In the genomic region with DNA sequence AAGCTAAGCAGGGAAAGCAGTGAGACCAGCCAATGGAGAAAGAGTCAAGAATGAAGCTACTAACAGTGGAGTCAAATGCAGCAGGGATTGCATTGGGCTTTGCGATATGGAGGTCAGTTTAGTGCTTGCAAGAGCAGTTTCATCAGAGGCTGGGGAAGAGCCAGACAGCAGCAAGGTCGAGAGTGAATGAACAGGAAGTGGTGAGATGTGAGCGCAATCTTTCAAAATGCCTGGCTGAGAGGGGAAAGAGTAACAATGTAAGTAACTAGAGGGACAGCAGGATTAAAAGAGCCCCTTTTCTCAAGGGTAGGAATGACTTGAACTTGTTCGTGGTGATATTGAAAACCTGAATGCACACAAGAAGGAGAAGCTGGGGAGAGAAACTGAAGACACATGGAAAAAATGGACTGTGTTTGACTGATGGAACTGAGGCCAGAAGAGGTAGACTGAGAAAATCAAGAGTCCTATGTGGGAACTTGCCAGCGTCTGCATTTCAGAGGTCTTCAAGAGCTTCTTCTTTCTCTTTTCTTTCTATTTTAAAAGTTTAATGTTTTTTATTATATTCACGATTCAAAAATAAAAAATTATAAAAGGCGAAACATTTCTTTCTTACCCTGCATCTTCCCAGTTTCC, we compare ENCODE assay signal across 9 cellular contexts. TPM values are rescaled to one million over a fixed set of nuclear protein-coding genes. Genes with fewer than 3 reads are reported as not detected.
DNase-seq lines count a peak whose midpoint lies in the region; ATAC-seq and TF ChIP-seq lines count a peak whose summit lies in the region.
"Had no signal": no experiment of that assay in that cellular context is flagged by ENCODE, and none has a peak within 500 bp of the region (broad histone marks: within the 10 kb centered on the region; RNA-seq: fewer than 3 reads in every experiment).

No MANE protein-coding gene starts in this region.

- no peaks in the 10 kb centered on the region for H3K27me3 ChIP-seq in CD8-positive, alpha-beta T cell (ENCODE audit: insufficient read depth, low read length)
- H3K27me3 ChIP-seq in transverse colon, result no peaks in the 10 kb centered on the region

- POLR2A ChIA-PET in CD8-positive, alpha-beta T cell (lab: Charles Lee), result interaction anchor here (0.6 kb wide), 1 partner anchor 283 kb away, joined by 3 read pairs; no protein-coding TSS in a partner anchor
- POLR2A ChIA-PET in activated B cell treated with CpG ODN at 0.5 μM for 24 hours (lab: Charles Lee), result interaction anchor here (0.8 to 1.4 kb wide), 3 partner anchors 10 to 863 kb away, joined by 3 read pairs; partner anchors contain the start of gene RPL22L1

- WGBS in transverse colon (ENCODE audit: low coverage in 1 of 2), 2 donors, result 52 to 67% methylated on average over 6 to 7 of the region's 7 CpGs

- TF ChIP-seq POLR2A in transverse colon (IDR thresholded peaks at IDR 0.05), result no peak

- H3K4me1 ChIP-seq in CD8-positive, alpha-beta T cell (ENCODE audit: insufficient read depth, low read length), result peaks cover 29% of the 10 kb centered on the region
- H3K4me1 ChIP-seq in transverse colon, result no peaks in the 10 kb centered on the region

- peaks cover 39% of the 10 kb centered on the region for H3K4me1 Mint-ChIP-seq in CD8-positive, alpha-beta T cell (ENCODE audit: low read depth)
- peaks cover 50% of the 10 kb centered on the region for H3K4me1 Mint-ChIP-seq in activated B cell treated with CpG ODN at 0.5 μM for 24 hours

- TF ChIP-seq CTCF in CD8-positive, alpha-beta T cell (IDR thresholded peaks at IDR 0.05), result no peak
- TF ChIP-seq CTCF in activated B cell treated with CpG ODN at 0.5 μM for 24 hours (IDR thresholded peaks at IDR 0.05) (no peak), transverse colon (IDR thresholded peaks at IDR 0.05) (no peak)

- peak overlapping the region; percentile 47 for H3K4me3 Mint-ChIP-seq in CD8-positive, alpha-beta T cell
- peak overlapping the region; percentile 0 for H3K4me3 Mint-ChIP-seq in activated B cell treated with CpG ODN at 0.5 μM for 24 hours

- H3K27ac Mint-ChIP-seq in CD8-positive, alpha-beta T cell, result peak overlapping the region; percentile 79
- peak overlapping the region; percentile 53 for H3K27ac Mint-ChIP-seq in activated B cell treated with CpG ODN at 0.5 μM for 24 hours

- DNase-seq in CD8-positive, alpha-beta T cell, result peak in 5 of 7 experiments; percentile 4 to 61 (median 20)
- DNase-seq in activated B cell treated with CpG ODN at 0.5 μM for 24 hours, result no peak
- peak; percentile 95 for DNase-seq in iris pigment epithelial cell (ENCODE audit: low read depth)
- no peak for DNase-seq in transverse colon
- no peak for DNase-seq in globus pallidus (ENCODE audit: low spot score)
- no peak for DNase-seq in NCI-H2227 (lab: John Stamatoyannopoulos, UW; ENCODE audit: unreplicated experiment)

- H3K27me3 Mint-ChIP-seq in CD8-positive, alpha-beta T cell (ENCODE audit: low read depth), result no peaks in the 10 kb centered on the region
- H3K27me3 Mint-ChIP-seq in activated B cell treated with CpG ODN at 0.5 μM for 24 hours, result no peaks in the 10 kb centered on the region

- H3K36me3 ChIP-seq in CD8-positive, alpha-beta T cell (ENCODE audit: insufficient read depth, low read length), result no peaks in the 10 kb centered on the region
- no peaks in the 10 kb centered on the region for H3K36me3 ChIP-seq in transverse colon
- H3K36me3 ChIP-seq: thoracic aorta had no signal

- intact Hi-C loops in CD8-positive, alpha-beta T cell (cut with DNase I, micrococcal nuclease), result no loop called here
- intact Hi-C loops in activated B cell treated with CpG ODN at 0.5 μM for 24 hours (cut with micrococcal nuclease), result no loop called here
- intact Hi-C loops in transverse colon (cut with DNase I; ENCODE audit: low total_unique reads), result no loop called here

- in situ Hi-C loops in transverse colon (cut with MboI; ENCODE audit: low pct_ligation_motif_present in 1 of 4, low pct_unique_long_range_greater_than_20kb in 1 of 4, low sequenced_read_pairs in 3 of 4), result no loop called here

- no peak for TF ChIP-seq EP300 in transverse colon (IDR thresholded peaks at IDR 0.05; ENCODE audit: low read depth)

- H3K9me3 Mint-ChIP-seq in CD8-positive, alpha-beta T cell, result no peaks in the 10 kb centered on the region
- H3K9me3 Mint-ChIP-seq in activated B cell treated with CpG ODN at 0.5 μM for 24 hours, result no peaks in the 10 kb centered on the region

- no peaks in the 10 kb centered on the region for H3K9me3 ChIP-seq in CD8-positive, alpha-beta T cell (ENCODE audit: low read length)
- H3K9me3 ChIP-seq in transverse colon, result no peaks in the 10 kb centered on the region
- H3K9me3 ChIP-seq: thoracic aorta had no signal

- H3K36me3 Mint-ChIP-seq in CD8-positive, alpha-beta T cell, result no peaks in the 10 kb centered on the region
- no peaks in the 10 kb centered on the region for H3K36me3 Mint-ChIP-seq in activated B cell treated with CpG ODN at 0.5 μM for 24 hours (ENCODE audit: low read depth)

- no peak overlapping the region for H3K4me3 ChIP-seq in CD8-positive, alpha-beta T cell (ENCODE audit: low read depth, low read length)
- no peak overlapping the region for H3K4me3 ChIP-seq in transverse colon
- H3K4me3 ChIP-seq: thoracic aorta had no signal

- no peak overlapping the region for H3K27ac ChIP-seq in CD8-positive, alpha-beta T cell (ENCODE audit: low read depth, low read length)
- no peak overlapping the region for H3K27ac ChIP-seq in transverse colon
- H3K27ac ChIP-seq: thoracic aorta had no signal

- ATAC-seq in CD8-positive, alpha-beta T cell, result peak; percentile 71
- ATAC-seq in GM19397 (IDR thresholded peaks at IDR 0.05; ENCODE audit: unreplicated experiment), result peak; percentile 77
- ATAC-seq in HG03432 (IDR thresholded peaks at IDR 0.05; ENCODE audit: unreplicated experiment), result peak; percentile 95
- ATAC-seq in activated B cell treated with CpG ODN at 0.5 μM for 24 hours (ENCODE audit: low read depth), result peak; percentile 77

- CTCF ChIA-PET in CD8-positive, alpha-beta T cell (lab: Charles Lee), result interaction anchor here (0.5 to 1.2 kb wide), 3 partner anchors 12 to 146 kb away, joined by 3 to 4 read pairs (median 3); no protein-coding TSS in a partner anchor
- CTCF ChIA-PET in activated B cell treated with CpG ODN at 0.5 μM for 24 hours (lab: Charles Lee), result interaction anchor here (0.6 to 1.2 kb wide), 2 partner anchors 13 to 201 kb away, joined by 3 to 4 read pairs; no protein-coding TSS in a partner anchor

RNA-seq across cellular contexts. Expression of gene GPR160, which starts 30.6 kb away (rescaled TPM):
- 1 to 10 TPM; 2.9 to 3.7 TPM for total RNA-seq in CD8-positive, alpha-beta T cell
- total RNA-seq in activated B cell treated with CpG ODN at 0.5 μM for 24 hours (63.2 and 65.5 TPM in 2 replicates), transverse colon (100 to 1,000 TPM in 3 of 4 donors, 10 to 100 TPM in 1; 93.5 to 195 (median 139) TPM)

RNA-seq across cellular contexts. Expression of gene SEC62, which starts 40.5 kb away (rescaled TPM):
- 100 to 1,000 TPM; 115 TPM for total RNA-seq in CD8-positive, alpha-beta T cell
- total RNA-seq in activated B cell treated with CpG ODN at 0.5 μM for 24 hours, result 140 and 165 TPM in 2 replicates
- 10 to 100 TPM; 18.7 to 48.7 (median 30.0) TPM for total RNA-seq in transverse colon

Comparison
In these comparisons a context has a peak if more than half of its experiments do, and no peak if none do; other contexts are left out.
1. DNase-seq: peak in CD8-positive, alpha-beta T cell (5 of 7) and iris pigment epithelial cell (single experiment); none in activated B cell treated with CpG ODN at 0.5 μM for 24 hours (single experiment), transverse colon (single experiment), globus pallidus (single experiment) and NCI-H2227 (single experiment).
2. RNA of gene GPR160, which starts 30.6 kb away (total RNA-seq): 93.5 to 195 TPM in transverse colon and 63.2 to 65.5 TPM in activated B cell treated with CpG ODN at 0.5 μM for 24 hours; 2.9 to 3.7 TPM in CD8-positive, alpha-beta T cell; every median in the first group is over 10 times any median in the second.
3. Peak in every context shown above with its lines, with median percentiles within 50 percentile points of each other: ATAC-seq.